Comparison of ENCODE assay signal across 1 cellular context in the genomic region with DNA sequence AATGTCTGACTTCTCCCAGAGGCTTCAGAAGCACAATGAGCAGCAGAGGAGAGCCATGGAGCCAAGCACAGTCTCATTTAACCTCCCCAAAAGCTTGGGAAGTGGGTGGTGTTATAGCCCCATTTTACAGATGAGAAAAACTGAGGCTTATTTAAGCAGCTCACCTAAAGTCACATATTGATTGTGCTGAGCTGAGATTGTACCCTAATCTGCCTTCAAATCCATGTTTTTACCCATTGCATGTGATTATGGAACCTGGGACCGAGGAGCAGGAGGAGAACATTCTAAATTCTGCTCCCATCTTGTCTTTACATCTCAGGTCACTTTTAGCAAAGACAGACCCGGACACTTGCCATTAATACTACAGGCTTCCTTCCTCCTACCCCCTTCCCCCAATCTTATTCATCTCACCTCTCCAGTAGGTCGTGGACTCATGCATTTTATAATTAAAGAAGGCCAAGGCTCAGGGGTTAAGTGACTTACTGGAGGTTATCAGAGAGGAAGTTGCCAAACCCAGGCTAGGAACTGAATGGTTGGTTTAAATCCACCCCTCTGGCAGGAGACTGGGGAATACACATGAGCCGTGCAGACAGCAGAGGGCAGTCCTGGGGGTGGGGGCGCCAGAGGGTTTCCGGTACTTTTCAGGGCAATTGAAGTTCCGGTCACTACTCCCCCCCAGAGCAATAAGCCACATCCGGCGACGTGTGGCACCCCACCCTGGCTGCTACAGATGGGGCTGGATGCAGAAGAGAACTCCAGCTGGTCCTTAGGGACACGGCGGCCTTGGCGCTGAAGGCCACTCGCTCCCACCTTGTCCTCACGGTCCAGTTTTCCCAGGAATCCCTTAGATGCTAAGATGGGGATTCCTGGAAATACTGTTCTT.
TF ChIP-seq lines count a peak whose summit lies in the region.

No MANE protein-coding gene starts in this region.

TF ChIP-seq in H1, 55 proteins besides CTCF, POLR2A, EP300 and RAD21 (continued from another document):
- TF ChIP-seq KDM1A (IDR thresholded peaks at IDR 0.05; ENCODE audit: borderline replicate concordance, low read length) = peak; percentile 53; the same call in 1 of the 2 replicates
